In the genomic region with DNA sequence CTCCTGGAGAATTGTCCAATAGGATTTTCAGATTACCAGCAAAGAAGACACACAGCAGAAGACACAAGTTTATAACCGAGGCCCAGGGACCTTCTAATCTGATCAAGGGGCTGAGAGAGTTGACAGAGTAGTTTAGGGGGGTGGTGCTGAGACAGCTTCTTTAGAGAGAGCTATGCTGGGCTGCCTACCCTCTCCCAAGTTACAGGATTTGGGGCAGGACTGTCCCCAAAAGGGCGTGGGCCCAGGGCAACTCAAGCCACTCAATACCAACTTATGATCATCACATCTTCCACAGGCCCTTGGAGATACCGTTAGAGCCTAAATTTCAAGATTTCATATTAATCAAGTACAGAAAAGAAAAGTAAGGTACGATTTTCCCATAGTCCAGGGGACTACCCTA, we compare ENCODE assay signal across 28 cellular contexts.
"Had no signal": no experiment of that assay in that cellular context is flagged by ENCODE, and none has a peak within 500 bp of the region (broad histone marks: within the 10 kb centered on the region; RNA-seq: fewer than 3 reads in every experiment).

No MANE protein-coding gene starts in this region.

- H3K27ac Mint-ChIP-seq: stimulated activated effector memory CD8-positive, alpha-beta T cell treated with anti-CD3 and anti-CD28 coated beads, Interleukin-12 subunit alpha, Interleukin-12 subunit beta, amount 100 ng/mL, for 72 hours; stimulated activated memory B cell treated with anti-CD40 and anti-IgM and Interleukin-4, amounts not matched to agents 10 μg/mL and 1 μg/mL and 100 μg/mL, for 72 hours; stimulated activated naive B cell treated with anti-CD40 and anti-IgM and Interleukin-4, amounts not matched to agents 10 μg/mL and 1 μg/mL and 100 μg/mL, for 72 hours; stimulated activated naive CD8-positive, alpha-beta T cell treated with anti-CD3 and anti-CD28 coated beads, Interleukin-15, amount 100 ng/mL, for 72 hours; stimulated activated naive CD8-positive, alpha-beta T cell treated with anti-CD3 and anti-CD28 coated beads, Interleukin-15, Interleukin-2, amounts not matched to agents 100 ng/mL and 50 ng/mL, for 24 hours; type B pancreatic cell had no signal

- H3K27me3 Mint-ChIP-seq: stimulated activated memory B cell treated with anti-CD40 and anti-IgM and Interleukin-4, amounts not matched to agents 10 μg/mL and 1 μg/mL and 100 μg/mL, for 72 hours; stimulated activated naive CD8-positive, alpha-beta T cell treated with anti-CD3 and anti-CD28 coated beads, Interleukin-15, amount 100 ng/mL, for 72 hours; stimulated activated naive CD8-positive, alpha-beta T cell treated with anti-CD3 and anti-CD28 coated beads, Interleukin-15, Interleukin-2, amounts not matched to agents 100 ng/mL and 50 ng/mL, for 24 hours had no signal

- H3K4me3 Mint-ChIP-seq: stimulated activated effector memory CD8-positive, alpha-beta T cell treated with anti-CD3 and anti-CD28 coated beads, Interleukin-12 subunit alpha, Interleukin-12 subunit beta, amount 100 ng/mL, for 72 hours; stimulated activated memory B cell treated with anti-CD40 and anti-IgM and Interleukin-4, amounts not matched to agents 10 μg/mL and 1 μg/mL and 100 μg/mL, for 72 hours; stimulated activated naive B cell treated with anti-CD40 and anti-IgM and Interleukin-4, amounts not matched to agents 10 μg/mL and 1 μg/mL and 100 μg/mL, for 72 hours; stimulated activated naive CD8-positive, alpha-beta T cell treated with anti-CD3 and anti-CD28 coated beads, Interleukin-15, amount 100 ng/mL, for 72 hours; stimulated activated naive CD8-positive, alpha-beta T cell treated with anti-CD3 and anti-CD28 coated beads, Interleukin-15, Interleukin-2, amounts not matched to agents 100 ng/mL and 50 ng/mL, for 24 hours; type B pancreatic cell had no signal

- H3K4me1 Mint-ChIP-seq: stimulated activated effector memory CD8-positive, alpha-beta T cell treated with anti-CD3 and anti-CD28 coated beads, Interleukin-12 subunit alpha, Interleukin-12 subunit beta, amount 100 ng/mL, for 72 hours; stimulated activated memory B cell treated with anti-CD40 and anti-IgM and Interleukin-4, amounts not matched to agents 10 μg/mL and 1 μg/mL and 100 μg/mL, for 72 hours; stimulated activated naive B cell treated with anti-CD40 and anti-IgM and Interleukin-4, amounts not matched to agents 10 μg/mL and 1 μg/mL and 100 μg/mL, for 72 hours; stimulated activated naive CD8-positive, alpha-beta T cell treated with anti-CD3 and anti-CD28 coated beads, Interleukin-15, amount 100 ng/mL, for 72 hours had no signal

- H3K36me3 Mint-ChIP-seq: stimulated activated effector memory CD8-positive, alpha-beta T cell treated with anti-CD3 and anti-CD28 coated beads, Interleukin-12 subunit alpha, Interleukin-12 subunit beta, amount 100 ng/mL, for 72 hours; stimulated activated memory B cell treated with anti-CD40 and anti-IgM and Interleukin-4, amounts not matched to agents 10 μg/mL and 1 μg/mL and 100 μg/mL, for 72 hours; stimulated activated naive B cell treated with anti-CD40 and anti-IgM and Interleukin-4, amounts not matched to agents 10 μg/mL and 1 μg/mL and 100 μg/mL, for 72 hours; type B pancreatic cell had no signal

- H3K9me3 ChIP-seq: suprapubic skin, testis, thoracic aorta, thyroid gland, tibial nerve, transverse colon, upper lobe of left lung, upper lobe of right lung, uterus, vagina had no signal

- H3K4me1 ChIP-seq: stomach, suprapubic skin, testis, thyroid gland, tibial artery, tibial nerve, transverse colon, upper lobe of right lung, uterus, vagina had no signal

- H3K4me3 ChIP-seq: stomach, suprapubic skin, testis, thoracic aorta, thyroid gland, tibial artery, tibial nerve, transverse colon, upper lobe of left lung, upper lobe of right lung, uterus, vagina had no signal

- H3K9me3 Mint-ChIP-seq: stimulated activated effector memory CD8-positive, alpha-beta T cell treated with anti-CD3 and anti-CD28 coated beads, Interleukin-12 subunit alpha, Interleukin-12 subunit beta, amount 100 ng/mL, for 72 hours; stimulated activated memory B cell treated with anti-CD40 and anti-IgM and Interleukin-4, amounts not matched to agents 10 μg/mL and 1 μg/mL and 100 μg/mL, for 72 hours; stimulated activated naive B cell treated with anti-CD40 and anti-IgM and Interleukin-4, amounts not matched to agents 10 μg/mL and 1 μg/mL and 100 μg/mL, for 72 hours; stimulated activated naive CD8-positive, alpha-beta T cell treated with anti-CD3 and anti-CD28 coated beads, Interleukin-15, amount 100 ng/mL, for 72 hours; stimulated activated naive CD8-positive, alpha-beta T cell treated with anti-CD3 and anti-CD28 coated beads, Interleukin-15, Interleukin-2, amounts not matched to agents 100 ng/mL and 50 ng/mL, for 24 hours; type B pancreatic cell had no signal

- DNase-seq: stimulated activated CD4-positive, alpha-beta T cell treated with anti-CD3 and anti-CD28 coated beads, Interleukin-2, amount 100 ng/mL, for 48 hours; stimulated activated CD4-positive, alpha-beta T cell treated with anti-CD3 and anti-CD28 coated beads, Interleukin-4, amount 100 ng/mL, for 1 hour; stimulated activated CD4-positive, alpha-beta T cell treated with anti-CD3 and anti-CD28 coated beads, Interleukin-4, amount 100 ng/mL, for 24 hours; stimulated activated CD4-positive, alpha-beta T cell treated with anti-CD3 and anti-CD28 coated beads, Interleukin-4, amount 100 ng/mL, for 4 hours; stimulated activated CD8-positive, alpha-beta memory T cell treated with anti-CD3 and anti-CD28 coated beads, Interleukin-4, amount 100 ng/mL, for 48 hours; stimulated activated naive B cell treated with anti-CD40 and anti-IgM and Interleukin-4, amounts not matched to agents 10 μg/mL and 1 μg/mL and 100 μg/mL, for 72 hours; stimulated activated naive CD4-positive, alpha-beta T cell; stimulated activated naive CD4-positive, alpha-beta T cell treated with Interleukin-2 at 50 U/mL for 16 hours; stimulated activated naive CD8-positive, alpha-beta T cell treated with anti-CD3 and anti-CD28 coated beads, Interleukin-15, amount 100 ng/mL, for 72 hours; stimulated activated naive CD8-positive, alpha-beta T cell treated with anti-CD3 and anti-CD28 coated beads, Interleukin-15, Interleukin-2, amounts not matched to agents 100 U/mL and 50 U/mL, for 24 hours; substantia nigra; testis; thyroid gland; tibial artery; transverse colon; trophoblast cell; upper lobe of left lung; upper lobe of right lung; uterus had no signal

- ATAC-seq: stimulated activated effector memory CD8-positive, alpha-beta T cell treated with anti-CD3 and anti-CD28 coated beads, Interleukin-12 subunit alpha, Interleukin-12 subunit beta, amount 100 ng/mL, for 72 hours; stimulated activated memory B cell treated with anti-CD40 and anti-IgM and Interleukin-4, amounts not matched to agents 10 μg/mL and 1 μg/mL and 100 μg/mL, for 72 hours; stimulated activated naive B cell treated with anti-CD40 and anti-IgM and Interleukin-4, amounts not matched to agents 10 μg/mL and 1 μg/mL and 100 μg/mL, for 72 hours; stimulated activated naive CD8-positive, alpha-beta T cell treated with anti-CD3 and anti-CD28 coated beads, Interleukin-15, amount 100 ng/mL, for 72 hours; stimulated activated naive CD8-positive, alpha-beta T cell treated with anti-CD3 and anti-CD28 coated beads, Interleukin-15, Interleukin-2, amounts not matched to agents 100 U/mL and 50 U/mL, for 24 hours; upper lobe of right lung had no signal

- H3K36me3 ChIP-seq: stomach, suprapubic skin, thoracic aorta, thyroid gland, tibial artery, tibial nerve, transverse colon, upper lobe of left lung, upper lobe of right lung, uterus, vagina had no signal

- H3K27me3 ChIP-seq: suprapubic skin, testis, thyroid gland, tibial artery, tibial nerve, transverse colon, upper lobe of left lung, upper lobe of right lung, vagina had no signal

- H3K27ac ChIP-seq: stomach, suprapubic skin, testis, thoracic aorta, thyroid gland, tibial artery, tibial nerve, transverse colon, upper lobe of left lung, upper lobe of right lung, uterus, vagina had no signal
